ENCODE assay signal across 8 cellular contexts in the genomic region with DNA sequence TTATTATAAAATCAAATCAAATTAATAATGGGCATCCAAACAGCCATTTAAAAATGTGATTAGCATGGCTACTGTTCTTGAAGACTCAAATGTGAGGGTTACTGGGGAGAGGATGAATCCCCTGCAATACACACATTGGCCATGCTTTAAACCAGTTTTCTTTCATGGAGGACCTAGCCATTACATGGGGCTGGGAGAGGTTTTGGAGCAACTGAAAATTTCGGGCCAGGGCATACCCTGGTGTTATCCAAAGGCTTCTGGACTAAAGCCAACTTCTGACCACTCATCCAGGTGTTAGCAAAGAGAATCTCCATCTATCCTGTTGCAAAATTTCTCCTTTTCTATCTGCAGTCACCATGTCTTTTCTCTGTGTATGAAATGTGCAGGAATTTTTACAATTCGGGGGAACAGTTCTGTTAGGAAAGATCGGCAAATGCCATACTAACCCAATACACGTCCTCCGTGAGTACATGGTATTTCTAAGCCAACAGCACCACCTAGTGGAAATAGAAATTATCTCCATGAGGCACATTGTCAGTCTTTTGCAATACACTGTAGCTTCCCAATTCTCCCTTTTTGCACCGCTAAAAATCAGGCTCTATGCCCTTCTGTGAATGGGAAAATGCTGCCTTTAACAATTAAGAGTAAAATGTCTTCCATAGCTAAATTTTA. TPM values are rescaled to one million over a fixed set of nuclear protein-coding genes. Genes with fewer than 3 reads are reported as not detected.
A peak's percentile ranks its signal among the peaks of the same experiment; 100 is the strongest.
DNase-seq lines count a peak whose midpoint lies in the region; ATAC-seq and TF ChIP-seq lines count a peak whose summit lies in the region.

No MANE protein-coding gene starts in this region.

- no peak overlapping the region for H3K4ac ChIP-seq in neuronal stem cell (ENCODE audit: low read length)

- ATAC-seq in lower lobe of right lung (peak; percentile 64 to 66), GM18873 (IDR thresholded peaks at IDR 0.05; ENCODE audit: low FRiP score, unreplicated experiment) (no peak), HG03469 (IDR thresholded peaks at IDR 0.05; ENCODE audit: unreplicated experiment) (no peak)

- H2BK12ac ChIP-seq in neuronal stem cell (ENCODE audit: low read length): no peak overlapping the region

- POLR2A ChIA-PET in CD8-positive, alpha-beta memory T cell (lab: Charles Lee): no interaction called here

- no peak overlapping the region for H3K4me3 Mint-ChIP-seq in CD8-positive, alpha-beta memory T cell

- no peak overlapping the region for H2AK5ac ChIP-seq in neuronal stem cell (ENCODE audit: low read depth, low read length)

- DNase-seq in CD8-positive, alpha-beta memory T cell: peak in 3 of 5 donors; percentile 3 to 47 (median 41)
- DNase-seq in GM13977 (ENCODE audit: low spot score): no peak
- DNase-seq in NT2/D1 (ENCODE audit: low read depth, low spot score): peak; percentile 76
- peak; percentile 69 for DNase-seq in choroid plexus epithelial cell (ENCODE audit: low read depth)
- DNase-seq in lower lobe of right lung: no peak
- no peak for DNase-seq in neuronal stem cell (ENCODE audit: low spot score)

- no peak overlapping the region for H2AFZ ChIP-seq in neuronal stem cell (ENCODE audit: low read length)

- in situ Hi-C loops in GM13977 (cut with MboI; ENCODE audit: low pct_unique_long_range_greater_than_20kb, low sequenced_read_pairs, unreplicated experiment): no loop called here

- no peak overlapping the region for H4K91ac ChIP-seq in neuronal stem cell (ENCODE audit: low read depth, low read length, poor library complexity)

- H3K4me1 ChIP-seq in CD8-positive, alpha-beta memory T cell (ENCODE audit: insufficient read depth, low read length): no peaks in the 10 kb centered on the region
- no peaks in the 10 kb centered on the region for H3K4me1 ChIP-seq in NT2/D1 (ENCODE audit: insufficient read depth, insufficient read length)
- no peaks in the 10 kb centered on the region for H3K4me1 ChIP-seq in lower lobe of right lung
- H3K4me1 ChIP-seq in neuronal stem cell (ENCODE audit: control insufficient read depth in 2 of 2, insufficient read depth in 1 of 2, low read depth in 1 of 2, low read length in 2 of 2): no peaks in the 10 kb centered on the region

- H3K36me3 Mint-ChIP-seq in CD8-positive, alpha-beta memory T cell: no peaks in the 10 kb centered on the region

- no peaks in the 10 kb centered on the region for H3K79me1 ChIP-seq in neuronal stem cell (ENCODE audit: low read depth, low read length)

- WGBS in neuronal stem cell (ENCODE audit: extremely low coverage in 2 of 2, insufficient read length in 2 of 2, insufficient replicate concordance in 1 of 2), 2 donors: no CpG with 5 or more reads among the region's 6 CpGs

- peaks cover 5 to 16% (median 8%) of the 10 kb centered on the region in 5 donors for H3K9me3 Mint-ChIP-seq in CD8-positive, alpha-beta memory T cell

- H3K9ac ChIP-seq in NT2/D1 (ENCODE audit: insufficient read length, low read depth) (no peak overlapping the region), neuronal stem cell (ENCODE audit: low read depth, low read length, poor library complexity) (no peak overlapping the region)

- no peak overlapping the region for H3K18ac ChIP-seq in neuronal stem cell (ENCODE audit: low read length)

- H3K4me3 ChIP-seq in CD8-positive, alpha-beta memory T cell (ENCODE audit: low read length): no peak overlapping the region
- no peak overlapping the region for H3K4me3 ChIP-seq in NT2/D1 (ENCODE audit: insufficient read length, low read depth)
- H3K4me3 ChIP-seq in choroid plexus epithelial cell (ENCODE audit: low read depth, low read length): no peak overlapping the region
- H3K4me3 ChIP-seq in lower lobe of right lung: no peak overlapping the region
- no peak overlapping the region for H3K4me3 ChIP-seq in neuronal stem cell (ENCODE audit: low read length in 2 of 2)

- H2BK15ac ChIP-seq in neuronal stem cell (ENCODE audit: low read length): no peak overlapping the region

- H3K23ac ChIP-seq in neuronal stem cell (ENCODE audit: low read depth, low read length, poor library complexity): no peak overlapping the region

- H3K27ac ChIP-seq in CD8-positive, alpha-beta memory T cell (ENCODE audit: low read depth, low read length): no peak overlapping the region
- H3K27ac ChIP-seq in lower lobe of right lung (no peak overlapping the region), neuronal stem cell (replicated peaks; ENCODE audit: low read length) (no peak overlapping the region)

- no peaks in the 10 kb centered on the region for H3K36me3 ChIP-seq in CD8-positive, alpha-beta memory T cell (ENCODE audit: insufficient read depth, low read length)
- H3K36me3 ChIP-seq in NT2/D1 (ENCODE audit: insufficient read depth, insufficient read length, low read length) (no peaks in the 10 kb centered on the region), lower lobe of right lung (no peaks in the 10 kb centered on the region), neuronal stem cell (replicated peaks in 1 of 2; ENCODE audit: control insufficient read depth in 2 of 2, insufficient read depth in 2 of 2, low read length in 2 of 2) (no peaks in the 10 kb centered on the region)

- peaks cover 2 to 4% (median 3%) of the 10 kb centered on the region in 3 donors for H3K4me1 Mint-ChIP-seq in CD8-positive, alpha-beta memory T cell

- H3K14ac ChIP-seq in neuronal stem cell (ENCODE audit: low read length): no peak overlapping the region

- intact Hi-C loops in lower lobe of right lung (cut with DNase I): no loop called here

- TF ChIP-seq CTCF in GM13977 (IDR thresholded peaks at IDR 0.05; ENCODE audit: extremely low read depth, insufficient read depth, missing control alignments): peak; percentile 60
- peak; percentile 52 for TF ChIP-seq CTCF in choroid plexus epithelial cell (conservative IDR thresholded peaks at IDR 0.05; ENCODE audit: low read depth, low read length)
- TF ChIP-seq CTCF in lower lobe of right lung (IDR thresholded peaks at IDR 0.05): peak; percentile 70

- H2BK120ac ChIP-seq in neuronal stem cell (ENCODE audit: low read depth, low read length): no peak overlapping the region

- no peak overlapping the region for H4K8ac ChIP-seq in neuronal stem cell (ENCODE audit: low read depth, low read length)

- peaks cover 3% of the 10 kb centered on the region for H3K9me3 ChIP-seq in CD8-positive, alpha-beta memory T cell (ENCODE audit: low read length)
- H3K9me3 ChIP-seq in NT2/D1 (ENCODE audit: insufficient read depth, low read length) (peaks cover 16% of the 10 kb centered on the region), lower lobe of right lung (peaks cover 19% of the 10 kb centered on the region), neuronal stem cell (replicated peaks in 1 of 2; ENCODE audit: control insufficient read depth in 2 of 2, insufficient read depth in 1 of 2, low read depth in 1 of 2, low read length in 2 of 2) (peaks cover 16 to 25% of the 10 kb centered on the region in 2 donors)

- H3K4me2 ChIP-seq in neuronal stem cell (ENCODE audit: insufficient read depth, low read length, poor library complexity, severe bottlenecking): no peak overlapping the region

- H3K27me3 Mint-ChIP-seq in CD8-positive, alpha-beta memory T cell: no peaks in the 10 kb centered on the region

- H2BK5ac ChIP-seq in neuronal stem cell (ENCODE audit: low read length): no peak overlapping the region

- peak overlapping the region in 1 of 8 donors; percentile 27 for H3K27ac Mint-ChIP-seq in CD8-positive, alpha-beta memory T cell

- CTCF ChIA-PET in CD8-positive, alpha-beta memory T cell (lab: Charles Lee): interaction anchor here (2.3 to 2.8 kb wide), 2 partner anchors 11 to 436 kb away, joined by 8 to 9 read pairs; no protein-coding TSS in a partner anchor

- no peaks in the 10 kb centered on the region for H3K27me3 ChIP-seq in CD8-positive, alpha-beta memory T cell (ENCODE audit: insufficient read depth, low read length, poor library complexity, severe bottlenecking)
- H3K27me3 ChIP-seq in NT2/D1 (ENCODE audit: insufficient read depth, insufficient read length) (no peaks in the 10 kb centered on the region), lower lobe of right lung (ENCODE audit: low read depth) (no peaks in the 10 kb centered on the region), neuronal stem cell (ENCODE audit: control insufficient read depth in 3 of 3, insufficient read depth in 3 of 3, low read depth in 1 of 3, low read length in 3 of 3) (no peaks in the 10 kb centered on the region)

RNA-seq across cellular contexts. Expression of a gene that starts 47.0 kb away (rescaled TPM):
- 10 to 100 TPM; 13.5 to 14.2 TPM for total RNA-seq in CD8-positive, alpha-beta memory T cell
- 9.9 TPM for polyA plus RNA-seq in CD8-positive, alpha-beta memory T cell
- total RNA-seq in lower lobe of right lung: 4.3 TPM
- polyA plus RNA-seq in neuronal stem cell (2013, experiment 1 of 2): 10.2 TPM
- polyA plus RNA-seq in neuronal stem cell (2013, experiment 2 of 2): 10.6 TPM

RNA-seq across cellular contexts. Expression of a gene that starts 56.0 kb away (rescaled TPM):
- 10 to 100 TPM in 1 of 2 experiments, 1 to 10 TPM in 1; 9.2 to 11.1 TPM for total RNA-seq in CD8-positive, alpha-beta memory T cell
- 9.4 TPM for polyA plus RNA-seq in CD8-positive, alpha-beta memory T cell
- 13.6 TPM for total RNA-seq in lower lobe of right lung
- 6.4 TPM for polyA plus RNA-seq in neuronal stem cell (2013, experiment 1 of 2)
- polyA plus RNA-seq in neuronal stem cell (2013, experiment 2 of 2): 6.7 TPM

Comparison
In these comparisons a context has a peak if more than half of its experiments do, and no peak if none do; other contexts are left out.
1. DNase-seq: peak in CD8-positive, alpha-beta memory T cell (3 of 5), NT2/D1 (single experiment) and choroid plexus epithelial cell (single experiment); none in GM13977 (single experiment), lower lobe of right lung (single experiment) and neuronal stem cell (single experiment).
2. ATAC-seq: peak in lower lobe of right lung (2 of 2); none in GM18873 (single experiment) and HG03469 (single experiment).
3. Peak in every context shown above with its lines, with median percentiles within 50 percentile points of each other: CTCF ChIP-seq.